ENCODE assay signal across 22 cellular contexts in genomic region chr20:20721489-20721888, GRCh38. TPM values are rescaled to one million over a fixed set of nuclear protein-coding genes. Genes with fewer than 3 reads are reported as not detected.
DNase-seq lines count a peak whose midpoint lies in the region; ATAC-seq, FAIRE-seq and TF ChIP-seq lines count a peak whose summit lies in the region.
"Had no signal": no experiment of that assay in that cellular context is flagged by ENCODE, and none has a peak within 500 bp of the region (broad histone marks: within the 10 kb centered on the region; RNA-seq: fewer than 3 reads in every experiment).

No MANE protein-coding gene starts in this region.

- dilution Hi-C loops in IMR-90 (cut with HindIII; ENCODE audit: low sequenced_read_pairs, unreplicated experiment): no loop called here

- ATAC-seq in IMR-90 (ENCODE audit: low read depth) (no peak), WTC11 (peak; percentile 46)

- intact Hi-C loops in IMR-90 (cut with micrococcal nuclease): no loop called here

- H3K4me3 ChIP-seq in GM12864 (ENCODE audit: low read depth, low read length) (no peak overlapping the region), IMR-90 (ENCODE audit: insufficient read depth, low read depth, low read length) (no peak overlapping the region)
- H3K4me3 ChIP-seq: Peyer's patch had no signal

- H3K27me3 Mint-ChIP-seq in WTC11 (ENCODE audit: low read depth) (no peaks in the 10 kb centered on the region), nephron progenitor cell (ENCODE audit: low read depth, poor library complexity) (peaks cover 3% of the 10 kb centered on the region)

- H2BK15ac ChIP-seq in IMR-90 (ENCODE audit: low read depth, low read length): no peak overlapping the region

- H2AFZ ChIP-seq in IMR-90 (replicated peaks; ENCODE audit: low read length, poor library complexity): no peak overlapping the region

- no peaks in the 10 kb centered on the region for H3K79me1 ChIP-seq in IMR-90 (ENCODE audit: low read depth in 1 of 2, low read length in 2 of 2)

- no peak overlapping the region for H3K4me2 ChIP-seq in IMR-90 (ENCODE audit: low read depth, low read length)
- H3K4me2 ChIP-seq: KMS-11 had no signal

- no peak overlapping the region for H3K9ac ChIP-seq in IMR-90 (ENCODE audit: low read depth, low read length)
- H3K9ac ChIP-seq: KMS-11 had no signal

- H3K56ac ChIP-seq in IMR-90 (ENCODE audit: extremely low read depth, insufficient read depth, low read length): no peak overlapping the region

- no peak overlapping the region for H3K4ac ChIP-seq in IMR-90 (ENCODE audit: low read depth, low read length)

- TF ChIP-seq RAD21 in IMR-90 (IDR thresholded peaks at IDR 0.05; ENCODE audit: low read length): no peak

- H2BK120ac ChIP-seq in IMR-90 (ENCODE audit: low read depth, low read length): no peak overlapping the region

- no peaks in the 10 kb centered on the region for H4K20me1 ChIP-seq in IMR-90 (ENCODE audit: insufficient read depth, low read length)

- no peak overlapping the region for H3K27ac ChIP-seq in IMR-90 (ENCODE audit: insufficient read depth, low read length)
- H3K27ac ChIP-seq: KMS-11, Peyer's patch had no signal

- no peaks in the 10 kb centered on the region for H3K9me1 ChIP-seq in IMR-90 (ENCODE audit: insufficient read depth, low read length)

- H3K4me1 ChIP-seq in IMR-90 (ENCODE audit: control insufficient read depth, insufficient read depth, low read length): no peaks in the 10 kb centered on the region
- H3K4me1 ChIP-seq: Peyer's patch had no signal

- no peak overlapping the region for H3K23ac ChIP-seq in IMR-90 (ENCODE audit: low read depth, low read length)

- no peak overlapping the region for H3K14ac ChIP-seq in IMR-90 (replicated peaks; ENCODE audit: low read depth, low read length)

- H4K91ac ChIP-seq in IMR-90 (ENCODE audit: insufficient read depth, low read depth, low read length): no peak overlapping the region

- no peaks in the 10 kb centered on the region for H3K36me3 ChIP-seq in IMR-90 (ENCODE audit: control insufficient read depth, insufficient read depth, low read length)
- H3K36me3 ChIP-seq: Peyer's patch had no signal

- peaks cover 3% of the 10 kb centered on the region; the same call in 1 of the 2 replicates for H3K4me1 Mint-ChIP-seq in WTC11
- H3K4me1 Mint-ChIP-seq in nephron progenitor cell: no peaks in the 10 kb centered on the region
- H3K4me1 Mint-ChIP-seq: CD4-positive, alpha-beta memory T cell had no signal

- H2BK5ac ChIP-seq in IMR-90 (ENCODE audit: low read depth, low read length, poor library complexity, severe bottlenecking): no peak overlapping the region

- DNase-seq in GM12864 (ENCODE audit: low read depth) (no peak), IMR-90 (no peak), WTC11 (ENCODE audit: low spot score) (no peak), nephron progenitor cell (no peak), NCI-H128 (lab: John Stamatoyannopoulos, UW; ENCODE audit: unreplicated experiment) (no peak), NCI-H2171 treated with DMSO at 0.1 percent for 48 hours (lab: John Stamatoyannopoulos, UW) (no peak), frontal cortex (ENCODE audit: low spot score in 2 of 2) (no peak)
- DNase-seq: C1 segment of cervical spinal cord; CD4-positive, alpha-beta memory T cell; COR-L47; DMS53; MV-4-11; NCI-H1105; NCI-H146; NCI-H1930; NCI-H446 treated with DMSO at 0.1 percent for 48 hours; NCI-H526 treated with DMSO at 0.1 percent for 48 hours; OCI-M1; Peyer's patch; SHP77 treated with DMSO at 0.1 percent for 48 hours had no signal

- peaks cover 2% of the 10 kb centered on the region; the same call in 1 of the 2 replicates for H3K27me3 ChIP-seq in IMR-90 (ENCODE audit: control insufficient read depth, insufficient read depth, low read length)
- H3K27me3 ChIP-seq: Peyer's patch had no signal

- H2BK20ac ChIP-seq in IMR-90 (ENCODE audit: low read depth, low read length): no peak overlapping the region

- in situ Hi-C loops in IMR-90 (cut with MboI; ENCODE audit: low sequenced_read_pairs): no loop called here

- H3K4me3 Mint-ChIP-seq in WTC11: no peak overlapping the region
- no peak overlapping the region for H3K4me3 Mint-ChIP-seq in nephron progenitor cell
- H3K4me3 Mint-ChIP-seq: CD4-positive, alpha-beta memory T cell had no signal

- H3K9me3 Mint-ChIP-seq in WTC11 (no peaks in the 10 kb centered on the region), nephron progenitor cell (no peaks in the 10 kb centered on the region)

- no peak overlapping the region for H2AK5ac ChIP-seq in IMR-90 (ENCODE audit: low read depth, low read length)

- no peak overlapping the region for H2AK9ac ChIP-seq in IMR-90 (replicated peaks; ENCODE audit: low read depth, low read length, poor library complexity)

- POLR2A ChIA-PET in IMR-90 (lab: Charles Lee; ENCODE audit: unreplicated experiment): interaction anchor here (1.0 kb wide), 1 partner anchor 9 kb away, joined by 3 read pairs; no protein-coding TSS in a partner anchor
- POLR2A ChIA-PET in WTC11 (lab: Charles Lee): no interaction called here

- H4K5ac ChIP-seq in IMR-90 (ENCODE audit: low read depth, low read length): no peak overlapping the region

- CTCF ChIA-PET in IMR-90 (lab: Yijun Ruan, JAX) (no interaction called here), WTC11 (lab: Charles Lee) (interaction anchor here (1.6 kb wide), 1 partner anchor 127 kb away, joined by 5 read pairs; no protein-coding TSS in a partner anchor)

- TF ChIP-seq CTCF in GM12864 (IDR thresholded peaks at IDR 0.05; ENCODE audit: low read depth, low read length, missing control alignments) (peak; percentile 3), IMR-90 (conservative IDR thresholded peaks at IDR 0.05; ENCODE audit: low read depth, low read length) (no peak), WTC11 (IDR thresholded peaks at IDR 0.05) (no peak), nephron progenitor cell (IDR thresholded peaks at IDR 0.05) (no peak)

- WGBS in IMR-90 (ENCODE audit: extremely low coverage in 2 of 2, insufficient read length in 1 of 2), 2 experiments: 100% methylated on average over 1 of the region's 4 CpGs; no CpG with 5 or more reads in 1 of the 2 experiments

- H3K9me3 ChIP-seq in IMR-90 (ENCODE audit: control insufficient read depth, insufficient read depth, low read length): no peaks in the 10 kb centered on the region
- H3K9me3 ChIP-seq: Peyer's patch had no signal

- 0 out of 2 replicates have a peak overlapping the region, but pooled peaks have one; percentile 4 for H3K27ac Mint-ChIP-seq in WTC11
- peak overlapping the region; percentile 39 for H3K27ac Mint-ChIP-seq in nephron progenitor cell

- H4K8ac ChIP-seq in IMR-90 (ENCODE audit: low read depth in 2 of 2, low read length in 2 of 2): no peak overlapping the region

- no peak for FAIRE-seq in frontal cortex (lab: Jason Lieb, UNC)
- FAIRE-seq: HTR-8/SVneo had no signal

- no peak for TF ChIP-seq POLR2A in IMR-90 (IDR thresholded peaks at IDR 0.05; ENCODE audit: low read depth, low read length)

- H3K18ac ChIP-seq in IMR-90 (ENCODE audit: low read depth, low read length): no peak overlapping the region

- H3K36me3 Mint-ChIP-seq in WTC11: no peaks in the 10 kb centered on the region
- no peaks in the 10 kb centered on the region for H3K36me3 Mint-ChIP-seq in nephron progenitor cell (ENCODE audit: low read depth)
- H3K36me3 Mint-ChIP-seq: CD4-positive, alpha-beta memory T cell had no signal

- BruUV-seq in IMR-90 (replicated peaks; lab: Mats Ljungman, UMichigan): no TSS peak

TF ChIP-seq in IMR-90, 13 proteins besides CTCF, POLR2A, EP300 and RAD21:
- TF ChIP-seq, protein P1, sequence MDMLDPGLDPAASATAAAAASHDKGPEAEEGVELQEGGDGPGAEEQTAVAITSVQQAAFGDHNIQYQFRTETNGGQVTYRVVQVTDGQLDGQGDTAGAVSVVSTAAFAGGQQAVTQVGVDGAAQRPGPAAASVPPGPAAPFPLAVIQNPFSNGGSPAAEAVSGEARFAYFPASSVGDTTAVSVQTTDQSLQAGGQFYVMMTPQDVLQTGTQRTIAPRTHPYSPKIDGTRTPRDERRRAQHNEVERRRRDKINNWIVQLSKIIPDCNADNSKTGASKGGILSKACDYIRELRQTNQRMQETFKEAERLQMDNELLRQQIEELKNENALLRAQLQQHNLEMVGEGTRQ (IDR thresholded peaks at IDR 0.05; ENCODE audit: low read depth, low read length): no peak
- no peak for TF ChIP-seq FOS (IDR thresholded peaks at IDR 0.05; ENCODE audit: low read depth, low read length)
- no peak for TF ChIP-seq MXI1 (IDR thresholded peaks at IDR 0.05; ENCODE audit: borderline replicate concordance, low read depth, low read length)
- TF ChIP-seq NFE2L2 (IDR thresholded peaks at IDR 0.05; ENCODE audit: low read depth, low read length): no peak
- peak; percentile 97 for TF ChIP-seq MAFK (IDR thresholded peaks at IDR 0.05; ENCODE audit: low read depth, low read length)
TF ChIP-seq in IMR-90: peak in this region for 1.

TF ChIP-seq in WTC11, 78 proteins besides CTCF, POLR2A, EP300 and RAD21:
- TF ChIP-seq NR1H2 (CRISPR knock-in tag; IDR thresholded peaks at IDR 0.05): no peak
- no peak for TF ChIP-seq TEAD1 (CRISPR knock-in tag; IDR thresholded peaks at IDR 0.05)
- no peak for TF ChIP-seq JUN (CRISPR knock-in tag; IDR thresholded peaks at IDR 0.05)
- no peak for TF ChIP-seq ZNF263 (CRISPR knock-in tag; IDR thresholded peaks at IDR 0.05; ENCODE audit: low read depth)
- no peak for TF ChIP-seq TP53 (CRISPR knock-in tag; IDR thresholded peaks at IDR 0.05)

RNA-seq across cellular contexts. Expression of gene RALGAPA2, which starts 9.0 kb away (rescaled TPM):
- total RNA-seq in IMR-90 (2012; rRNA removed) (3.9 and 4.7 TPM in 2 replicates), WTC11 (2021) (18.2 to 20.6 TPM (median 18.6 TPM) in 3 replicates), frontal cortex (45.7 TPM)
- 1.1 and 1.3 TPM in 2 replicates for polyA plus RNA-seq in IMR-90 (2012; rRNA removed)
- polyA plus RNA-seq in IMR-90 (2012; cell fraction: cytosol; rRNA removed): 0.46 and 0.47 TPM in 2 replicates
- polyA plus RNA-seq in IMR-90 (2012; cell fraction: nucleus; rRNA removed; ENCODE audit: low replicate concordance): 1.1 and 3.5 TPM in 2 replicates
